In genomic region chr16:85383836-85384825, GRCh38 we compare ENCODE assay signal across 17 cellular contexts.
A peak's percentile ranks its signal among the peaks of the same experiment; 100 is the strongest.
DNase-seq lines count a peak whose midpoint lies in the region; ATAC-seq, FAIRE-seq and TF ChIP-seq lines count a peak whose summit lies in the region.
"Had no signal": no experiment of that assay in that cellular context is flagged by ENCODE, and none has a peak within 500 bp of the region (broad histone marks: within the 10 kb centered on the region; RNA-seq: fewer than 3 reads in every experiment).

No MANE protein-coding gene starts in this region.

- peaks cover 13% of the 10 kb centered on the region for H3K23me2 ChIP-seq in H1 (ENCODE audit: low read depth, low read length)

- no peak for FAIRE-seq in H1 (lab: Jason Lieb, UNC)
- FAIRE-seq in GM12891 (lab: Jason Lieb, UNC): no peak
- FAIRE-seq: A204.1, GM18507, H54 had no signal

- TF ChIP-seq POLR2A in H1 (IDR thresholded peaks at IDR 0.05; ENCODE audit: control extremely low read depth in 1 of 2, low read depth in 2 of 2, low read length in 2 of 2) (no peak), GM12891 (IDR thresholded peaks at IDR 0.05; ENCODE audit: low read depth, low read length) (no peak)

- no peaks in the 10 kb centered on the region for H3K9me3 Mint-ChIP-seq in type B pancreatic cell
- H3K9me3 Mint-ChIP-seq in activated CD8-positive, alpha-beta T cell treated with anti-CD3 and anti-CD28 coated beads for 36 hours: peaks cover 2% of the 10 kb centered on the region

- H3K36me3 ChIP-seq in H1 (ENCODE audit: control insufficient read depth in 2 of 4, insufficient read depth in 4 of 4, low read length in 3 of 4) (no peaks in the 10 kb centered on the region; a peak in 1 of 8 replicates), lower lobe of right lung (no peaks in the 10 kb centered on the region)
- H3K36me3 ChIP-seq: transverse colon had no signal

- no peaks in the 10 kb centered on the region for H3K79me2 ChIP-seq in H1 (ENCODE audit: control insufficient read depth in 1 of 2, insufficient read depth in 2 of 2, low read length in 2 of 2)

- intact Hi-C loops in lower lobe of right lung (cut with DNase I): no loop called here
- intact Hi-C loops in activated CD8-positive, alpha-beta T cell treated with anti-CD3 and anti-CD28 coated beads for 36 hours (cut with micrococcal nuclease): no loop called here

- TF ChIP-seq RAD21 in H1 (IDR thresholded peaks at IDR 0.05 in 1 of 2, conservative IDR thresholded peaks at IDR 0.05 in 1 of 2; ENCODE audit: low read depth in 2 of 2, low read length in 2 of 2): no peak

- peak overlapping the region; percentile 40; the same call in 1 of the 2 replicates for H4K8ac ChIP-seq in H1 (ENCODE audit: extremely low read depth, insufficient read depth, low read length)

- H3K56ac ChIP-seq in H1 (replicated peaks; ENCODE audit: insufficient read length, low read depth, low read length): no peak overlapping the region

- ATAC-seq in lower lobe of right lung (no peak), HG02763 (IDR thresholded peaks at IDR 0.05; ENCODE audit: unreplicated experiment) (no peak)
- ATAC-seq in activated CD8-positive, alpha-beta T cell treated with anti-CD3 and anti-CD28 coated beads for 36 hours: no peak
- ATAC-seq: activated CD8-positive, alpha-beta memory T cell treated with anti-CD3 and anti-CD28 coated beads, Interleukin-2, amount 10 ng/mL, durations not matched to agents 7 days and 5 days had no signal

- H3K4me3 Mint-ChIP-seq in type B pancreatic cell: no peak overlapping the region
- no peak overlapping the region for H3K4me3 Mint-ChIP-seq in activated CD8-positive, alpha-beta T cell treated with anti-CD3 and anti-CD28 coated beads for 36 hours
- H3K4me3 Mint-ChIP-seq: activated CD8-positive, alpha-beta memory T cell treated with anti-CD3 and anti-CD28 coated beads, Interleukin-2, amount 10 ng/mL, durations not matched to agents 7 days and 5 days; CD4-positive, CD25-positive, alpha-beta regulatory T cell had no signal

- TF ChIP-seq EP300 in H1 (IDR thresholded peaks at IDR 0.05; ENCODE audit: borderline replicate concordance in 1 of 2, low read depth in 2 of 2, low read length in 2 of 2): no peak

- H2AFZ ChIP-seq in H1 (ENCODE audit: low read length): no peak overlapping the region
- H2AFZ ChIP-seq: parathyroid adenoma had no signal

- no peaks in the 10 kb centered on the region for H3K36me3 Mint-ChIP-seq in type B pancreatic cell
- no peaks in the 10 kb centered on the region for H3K36me3 Mint-ChIP-seq in activated CD8-positive, alpha-beta T cell treated with anti-CD3 and anti-CD28 coated beads for 36 hours (ENCODE audit: low read depth)
- H3K36me3 Mint-ChIP-seq: activated CD8-positive, alpha-beta memory T cell treated with anti-CD3 and anti-CD28 coated beads, Interleukin-2, amount 10 ng/mL, durations not matched to agents 7 days and 5 days; CD4-positive, CD25-positive, alpha-beta regulatory T cell had no signal

- H3K4me2 ChIP-seq in H1 (ENCODE audit: insufficient read depth in 1 of 2, low read depth in 2 of 2, low read length in 2 of 2): no peak overlapping the region

- H3K79me1 ChIP-seq in H1 (ENCODE audit: low read depth, low read length): peaks cover 6% of the 10 kb centered on the region; the same call in 1 of the 2 replicates

- no peak overlapping the region for H3K14ac ChIP-seq in H1 (ENCODE audit: insufficient read length)

- H2AK5ac ChIP-seq in H1 (ENCODE audit: low read depth, low read length): no peak overlapping the region

- peaks cover 41% of the 10 kb centered on the region for H3K4me1 Mint-ChIP-seq in type B pancreatic cell (ENCODE audit: unreplicated experiment)
- no peaks in the 10 kb centered on the region for H3K4me1 Mint-ChIP-seq in activated CD8-positive, alpha-beta T cell treated with anti-CD3 and anti-CD28 coated beads for 36 hours (ENCODE audit: low read depth)
- H3K4me1 Mint-ChIP-seq: activated CD8-positive, alpha-beta memory T cell treated with anti-CD3 and anti-CD28 coated beads, Interleukin-2, amount 10 ng/mL, durations not matched to agents 7 days and 5 days had no signal

- no peak overlapping the region for H4K91ac ChIP-seq in H1 (replicated peaks; ENCODE audit: insufficient read length, low read length)

- H3K4me1 ChIP-seq in H1 (replicated peaks in 1 of 4; ENCODE audit: control insufficient read depth in 3 of 4, insufficient read depth in 4 of 4, low read length in 3 of 4): no peaks in the 10 kb centered on the region; a peak in 2 of 7 replicates
- peaks cover 16% of the 10 kb centered on the region for H3K4me1 ChIP-seq in lower lobe of right lung

- H3K18ac ChIP-seq in H1 (ENCODE audit: extremely low read depth, low read length): no peak overlapping the region

- no peak overlapping the region; the same call in 1 of the 2 replicates for H2BK12ac ChIP-seq in H1 (ENCODE audit: low read depth, low read length)

- no peak overlapping the region for H3K23ac ChIP-seq in H1 (ENCODE audit: insufficient read length)

- peaks cover 3 to 12% of the 10 kb centered on the region in 2 experiments for H4K20me1 ChIP-seq in H1 (replicated peaks in 1 of 2; ENCODE audit: control insufficient read depth in 1 of 2, insufficient read depth in 2 of 2, low read length in 2 of 2)

- H3K4ac ChIP-seq in H1 (replicated peaks; ENCODE audit: insufficient read length, low read depth, low read length): no peak overlapping the region

- no peak overlapping the region for H2BK5ac ChIP-seq in H1 (ENCODE audit: low read depth, low read length)

- H2BK20ac ChIP-seq in H1 (ENCODE audit: low read length): no peak overlapping the region

- POLR2A ChIA-PET in H1 (lab: Charles Lee; ENCODE audit: partially characterized antibody): interaction anchor here (0.6 to 1.2 kb wide), 2 partner anchors 18 to 53 kb away, joined by 3 to 5 read pairs; no protein-coding TSS in a partner anchor
- POLR2A ChIA-PET in activated CD8-positive, alpha-beta T cell treated with anti-CD3 and anti-CD28 coated beads for 36 hours (lab: Charles Lee): no interaction called here

- H4K5ac ChIP-seq in H1 (ENCODE audit: insufficient read length, low read depth, low read length): no peak overlapping the region

- H3K27ac Mint-ChIP-seq in type B pancreatic cell: peak overlapping the region; percentile 46
- H3K27ac Mint-ChIP-seq in activated CD8-positive, alpha-beta T cell treated with anti-CD3 and anti-CD28 coated beads for 36 hours: no peak overlapping the region
- H3K27ac Mint-ChIP-seq: activated CD8-positive, alpha-beta memory T cell treated with anti-CD3 and anti-CD28 coated beads, Interleukin-2, amount 10 ng/mL, durations not matched to agents 7 days and 5 days; CD4-positive, CD25-positive, alpha-beta regulatory T cell had no signal

- H3K27me3 ChIP-seq in H1 (replicated peaks in 1 of 4; ENCODE audit: control insufficient read depth in 3 of 4, extremely low read depth in 1 of 4, insufficient read depth in 3 of 4, low read length in 3 of 4): no peaks in the 10 kb centered on the region; a peak in 1 of 7 replicates
- H3K27me3 ChIP-seq in lower lobe of right lung (ENCODE audit: low read depth): no peaks in the 10 kb centered on the region
- H3K27me3 ChIP-seq: transverse colon had no signal

- H2BK15ac ChIP-seq in H1 (ENCODE audit: low read length): no peak overlapping the region

- H3K4me3 ChIP-seq in H1 (ENCODE audit: extremely low read depth in 1 of 4, insufficient read depth in 2 of 4, low read depth in 3 of 4, low read length in 4 of 4) (no peak overlapping the region), lower lobe of right lung (no peak overlapping the region)
- H3K4me3 ChIP-seq: transverse colon had no signal

- H3K9me3 ChIP-seq in H1 (ENCODE audit: insufficient read depth in 2 of 2, low read depth in 1 of 2, low read length in 1 of 2): no peaks in the 10 kb centered on the region
- H3K9me3 ChIP-seq in lower lobe of right lung: no peaks in the 10 kb centered on the region
- H3K9me3 ChIP-seq: transverse colon had no signal

- CTCF ChIA-PET in H1 (lab: Charles Lee; ENCODE audit: partially characterized antibody): interaction anchor here (0.7 to 10.2 kb wide), 12 partner anchors 8 to 109 kb away, joined by 3 to 78 read pairs (median 4); no protein-coding TSS in a partner anchor
- CTCF ChIA-PET in activated CD8-positive, alpha-beta T cell treated with anti-CD3 and anti-CD28 coated beads for 36 hours (lab: Charles Lee): no interaction called here

- H3K27ac ChIP-seq in H1 (ENCODE audit: low read depth, low read length): no peak overlapping the region
- no peak overlapping the region for H3K27ac ChIP-seq in lower lobe of right lung
- H3K27ac ChIP-seq: parathyroid adenoma had no signal

- H3K27me3 Mint-ChIP-seq in type B pancreatic cell: peaks cover 3% of the 10 kb centered on the region
- peaks cover 4% of the 10 kb centered on the region for H3K27me3 Mint-ChIP-seq in activated CD8-positive, alpha-beta T cell treated with anti-CD3 and anti-CD28 coated beads for 36 hours

- no peak overlapping the region for H2BK120ac ChIP-seq in H1 (replicated peaks; ENCODE audit: low read depth, low read length)

- H3K9ac ChIP-seq in H1 (replicated peaks in 1 of 4; ENCODE audit: extremely low read depth in 1 of 4, low read depth in 3 of 4, low read length in 3 of 4): no peak overlapping the region
- H3K9ac ChIP-seq: parathyroid adenoma had no signal

- peak; percentile 51 for DNase-seq in NCI-H345 (lab: John Stamatoyannopoulos, UW)
- DNase-seq in NCI-H345 treated with DMSO at 0.1 percent for 48 hours (lab: John Stamatoyannopoulos, UW; ENCODE audit: unreplicated experiment): no peak
- peak in 1 of 2 experiments; percentile 45 for DNase-seq in H1 (ENCODE audit: low read depth in 1 of 2, low spot score in 2 of 2)
- peak; percentile 34 for DNase-seq in lower lobe of right lung
- no peak for DNase-seq in type B pancreatic cell (ENCODE audit: extremely low spot score, unreplicated experiment)
- DNase-seq in activated CD8-positive, alpha-beta T cell treated with anti-CD3 and anti-CD28 coated beads for 36 hours: no peak
- DNase-seq in GM12891 (ENCODE audit: insufficient read length, low spot score): no peak
- DNase-seq: activated CD4-positive, CD25-positive, alpha-beta regulatory T cell treated with anti-CD3 and anti-CD28 coated beads, Interleukin-2, amount 50 U/mL, for 72 hours; activated CD8-positive, alpha-beta memory T cell treated with anti-CD3 and anti-CD28 coated beads, Interleukin-2, amount 10 ng/mL, durations not matched to agents 7 days and 5 days; amygdala; CD4-positive, CD25-positive, alpha-beta regulatory T cell had no signal

- no peak for TF ChIP-seq CTCF in H1 (IDR thresholded peaks at IDR 0.05; ENCODE audit: control extremely low read depth in 1 of 3, insufficient read depth in 1 of 3, low read depth in 1 of 3, low read length in 3 of 3)
- TF ChIP-seq CTCF in lower lobe of right lung (IDR thresholded peaks at IDR 0.05): no peak
- TF ChIP-seq CTCF in type B pancreatic cell (conservative IDR thresholded peaks at IDR 0.05): no peak
- TF ChIP-seq CTCF in activated CD8-positive, alpha-beta T cell treated with anti-CD3 and anti-CD28 coated beads for 36 hours (IDR thresholded peaks at IDR 0.05): no peak

- 88% methylated on average over 12 of the region's 19 CpGs; no CpG with 5 or more reads in 1 of the 2 experiments for WGBS in H1 (ENCODE audit: extremely low coverage in 1 of 2, insufficient coverage in 1 of 2, insufficient read length in 1 of 2, insufficient replicate concordance in 2 of 2, low coverage in 1 of 2, low lambda C conversion rate in 2 of 2, missing lambda C conversion rate in 1 of 2), 2 experiments

TF ChIP-seq in GM12891, 5 proteins besides CTCF, POLR2A, EP300 and RAD21 (continues in another document):
- TF ChIP-seq PAX5 (IDR thresholded peaks at IDR 0.05; ENCODE audit: insufficient read depth, low read length, severe bottlenecking) (no peak), SPI1 (IDR thresholded peaks at IDR 0.05; ENCODE audit: low read depth, low read length) (no peak)

Comparison
In these comparisons a context has a peak if more than half of its experiments do, and no peak if none do; other contexts are left out.
1. DNase-seq: peak in NCI-H345 (single experiment) and lower lobe of right lung (single experiment); none in NCI-H345 treated with DMSO at 0.1 percent for 48 hours (single experiment), type B pancreatic cell (single experiment), activated CD8-positive, alpha-beta T cell treated with anti-CD3 and anti-CD28 coated beads for 36 hours (single experiment) and GM12891 (single experiment).